ENCODE assay signal across 8 cellular contexts in genomic region chrX:139204903-139205667, GRCh38.
DNase-seq lines count a peak whose midpoint lies in the region; ATAC-seq and TF ChIP-seq lines count a peak whose summit lies in the region.

No MANE protein-coding gene starts in this region.

- H3K79me2 ChIP-seq in hepatocyte, result no peaks in the 10 kb centered on the region

- H3K36me3 Mint-ChIP-seq in activated CD8-positive, alpha-beta T cell treated with anti-CD3 and anti-CD28 coated beads, Interleukin-2, amount 10 ng/mL, durations not matched to agents 7 days and 5 days (ENCODE audit: low read depth), result no peaks in the 10 kb centered on the region

- H3K9me3 ChIP-seq in hepatocyte (ENCODE audit: low read depth) (no peaks in the 10 kb centered on the region), sigmoid colon (no peaks in the 10 kb centered on the region)

- H3K4me3 ChIP-seq in hepatocyte, result peak overlapping the region; percentile 35
- H3K4me3 ChIP-seq in sigmoid colon, result peak overlapping the region; percentile 23 to 53 (median 48)

- POLR2A ChIA-PET in HEK293T (lab: Yijun Ruan, JAX), result no interaction called here
- POLR2A ChIA-PET in activated CD8-positive, alpha-beta T cell treated with anti-CD3 and anti-CD28 coated beads, Interleukin-2, amount 10 ng/mL, durations not matched to agents 7 days and 5 days (lab: Charles Lee), result no interaction called here

- WGBS in hepatocyte (ENCODE audit: low lambda C conversion rate, missing lambda C conversion rate), result 26% methylated on average over 33 of the region's 58 CpGs
- WGBS in sigmoid colon, 2 donors, result 1% methylated on average over 58 of the region's 58 CpGs

- no peaks in the 10 kb centered on the region for H4K20me1 ChIP-seq in hepatocyte (ENCODE audit: insufficient read depth, poor library complexity, severe bottlenecking)

- H3K9me3 Mint-ChIP-seq in activated CD8-positive, alpha-beta T cell treated with anti-CD3 and anti-CD28 coated beads, Interleukin-2, amount 10 ng/mL, durations not matched to agents 7 days and 5 days (ENCODE audit: insufficient read depth), result no peaks in the 10 kb centered on the region

- TF ChIP-seq EP300 in sigmoid colon (IDR thresholded peaks at IDR 0.05), result no peak

- no peak for TF ChIP-seq POLR2A in sigmoid colon (IDR thresholded peaks at IDR 0.05)

- H3K36me3 ChIP-seq in hepatocyte (replicated peaks; ENCODE audit: insufficient read depth, low read depth) (no peaks in the 10 kb centered on the region), sigmoid colon (no peaks in the 10 kb centered on the region)

- peak; percentile 5 for DNase-seq in AG09319 (ENCODE audit: extremely low read depth, low read depth)
- DNase-seq in HEK293T (ENCODE audit: extremely low spot score), result peak; percentile 52
- DNase-seq in activated CD8-positive, alpha-beta T cell treated with anti-CD3 and anti-CD28 coated beads, Interleukin-2, amount 10 ng/mL, durations not matched to agents 7 days and 5 days, result peak; percentile 18
- peak; percentile 70 for DNase-seq in hepatocyte (ENCODE audit: low spot score)
- peak; percentile 70 for DNase-seq in sigmoid colon
- DNase-seq in kidney glomerular epithelial cell (lab: John Stamatoyannopoulos, UW), result no peak

- intact Hi-C loops in sigmoid colon (cut with DNase I), result no loop called here

- no peak overlapping the region for H3K27ac Mint-ChIP-seq in activated CD8-positive, alpha-beta T cell treated with anti-CD3 and anti-CD28 coated beads, Interleukin-2, amount 10 ng/mL, durations not matched to agents 7 days and 5 days

- peak; percentile 27 for ATAC-seq in activated CD8-positive, alpha-beta T cell treated with anti-CD3 and anti-CD28 coated beads, Interleukin-2, amount 10 ng/mL, durations not matched to agents 7 days and 5 days
- ATAC-seq in GM19455 (IDR thresholded peaks at IDR 0.05; ENCODE audit: unreplicated experiment) (no peak), HG03196 (IDR thresholded peaks at IDR 0.05; ENCODE audit: unreplicated experiment) (no peak)

- no peak for TF ChIP-seq CTCF in AG09319 (IDR thresholded peaks at IDR 0.05; ENCODE audit: low read depth, low read length)
- no peak for TF ChIP-seq CTCF in hepatocyte (IDR thresholded peaks at IDR 0.05; ENCODE audit: poor library complexity)
- TF ChIP-seq CTCF in sigmoid colon (IDR thresholded peaks at IDR 0.05), result no peak

- peak overlapping the region; percentile 71 for H2AFZ ChIP-seq in hepatocyte

- H3K27ac ChIP-seq in hepatocyte, result peak overlapping the region; percentile 62
- H3K27ac ChIP-seq in sigmoid colon, result peak overlapping the region in 3 of 4 donors; percentile 39 to 69 (median 63)

- H3K9me2 ChIP-seq in hepatocyte (replicated peaks; ENCODE audit: insufficient read depth), result no peaks in the 10 kb centered on the region

- no peak overlapping the region for H3K4me3 Mint-ChIP-seq in activated CD8-positive, alpha-beta T cell treated with anti-CD3 and anti-CD28 coated beads, Interleukin-2, amount 10 ng/mL, durations not matched to agents 7 days and 5 days

- H3K27me3 ChIP-seq in hepatocyte (peaks cover 14% of the 10 kb centered on the region), sigmoid colon (peaks cover 0 to 29% (median 9%) of the 10 kb centered on the region in 3 donors)

- H3K27me3 Mint-ChIP-seq in activated CD8-positive, alpha-beta T cell treated with anti-CD3 and anti-CD28 coated beads, Interleukin-2, amount 10 ng/mL, durations not matched to agents 7 days and 5 days (ENCODE audit: low read depth), result peaks cover 18% of the 10 kb centered on the region

- no peaks in the 10 kb centered on the region for H3K4me1 ChIP-seq in hepatocyte (ENCODE audit: insufficient read depth)
- peaks cover 0 to 9% (median 4%) of the 10 kb centered on the region in 4 donors for H3K4me1 ChIP-seq in sigmoid colon

- CTCF ChIA-PET in HEK293T (lab: Yijun Ruan, JAX), result no interaction called here
- CTCF ChIA-PET in activated CD8-positive, alpha-beta T cell treated with anti-CD3 and anti-CD28 coated beads, Interleukin-2, amount 10 ng/mL, durations not matched to agents 7 days and 5 days (lab: Charles Lee), result no interaction called here

- H3K4me1 Mint-ChIP-seq in activated CD8-positive, alpha-beta T cell treated with anti-CD3 and anti-CD28 coated beads, Interleukin-2, amount 10 ng/mL, durations not matched to agents 7 days and 5 days (ENCODE audit: low read depth), result peaks cover 4% of the 10 kb centered on the region

- peak overlapping the region; percentile 79 for H3K4me2 ChIP-seq in hepatocyte

TF ChIP-seq in HEK293T, 16 proteins besides CTCF, POLR2A, EP300 and RAD21:
- TF ChIP-seq L3MBTL2 (conservative IDR thresholded peaks at IDR 0.05) (peak; percentile 43; the same call in 1 of the 2 replicates), FOXM1 (IDR thresholded peaks at IDR 0.05; ENCODE audit: borderline replicate concordance) (no peak)
